In genomic region chr14:70472253-70473159, GRCh38 we compare ENCODE assay signal across 31 cellular contexts.
A peak's percentile ranks its signal among the peaks of the same experiment; 100 is the strongest.
DNase-seq lines count a peak whose midpoint lies in the region; ATAC-seq, FAIRE-seq and TF ChIP-seq lines count a peak whose summit lies in the region.
"Had no signal": no experiment of that assay in that cellular context is flagged by ENCODE, and none has a peak within 500 bp of the region (broad histone marks: within the 10 kb centered on the region; RNA-seq: fewer than 3 reads in every experiment).

No MANE protein-coding gene starts in this region.

- no peaks in the 10 kb centered on the region for H3K4me1 ChIP-seq in MM.1S (ENCODE audit: low read length)
- H3K4me1 ChIP-seq: adrenal gland, colonic mucosa, esophagus muscularis mucosa, SJSA1, upper lobe of left lung had no signal

- H3K9me2 ChIP-seq in MM.1S (replicated peaks; ENCODE audit: insufficient read depth, low read length) = no peaks in the 10 kb centered on the region

- H3F3A ChIP-seq in MM.1S (ENCODE audit: insufficient read depth, low read length) = no peaks in the 10 kb centered on the region

- H3K4me3 ChIP-seq in MM.1S (ENCODE audit: low read length) = no peak overlapping the region
- H3K4me3 ChIP-seq: adrenal gland, colonic mucosa, esophagus muscularis mucosa, hepatocyte, SJSA1, skin epidermis, upper lobe of left lung had no signal

- no peak overlapping the region for H3K9ac ChIP-seq in MM.1S (ENCODE audit: low read length)
- H3K9ac ChIP-seq: KMS-11 had no signal

- H2AFZ ChIP-seq in MM.1S (ENCODE audit: low read length) = no peak overlapping the region
- H2AFZ ChIP-seq: hepatocyte had no signal

- no peaks in the 10 kb centered on the region for H3K36me3 ChIP-seq in MM.1S (replicated peaks; ENCODE audit: insufficient read depth, low read length)
- H3K36me3 ChIP-seq: adrenal gland, colonic mucosa, SJSA1 had no signal

- ATAC-seq in HG03175 (IDR thresholded peaks at IDR 0.05; ENCODE audit: unreplicated experiment) (peak; percentile 39), HG03442 (IDR thresholded peaks at IDR 0.05; ENCODE audit: unreplicated experiment) (no peak)
- ATAC-seq: activated T-cell treated with anti-CD3 and anti-CD28 coated beads, Interleukin-2, amount 50 U/mL, for 4 hours; effector memory CD8-positive, alpha-beta T cell; HCT116; left ventricle myocardium superior; naive thymus-derived CD4-positive, alpha-beta T cell; T-cell had no signal

- no peak for TF ChIP-seq CTCF in MM.1S (IDR thresholded peaks at IDR 0.05; ENCODE audit: low read length)

- FAIRE-seq in colon (lab: Jason Lieb, UNC) = peak; percentile 68
- peak; percentile 78 for FAIRE-seq in urothelium cell line (lab: Jason Lieb, UNC)
- FAIRE-seq: TTC549 had no signal

- H3K27me3 ChIP-seq in MM.1S (replicated peaks; ENCODE audit: insufficient read depth, low read length) = no peaks in the 10 kb centered on the region
- H3K27me3 ChIP-seq: adrenal gland, colonic mucosa, esophagus muscularis mucosa, hepatocyte, SJSA1, upper lobe of left lung had no signal

- no peaks in the 10 kb centered on the region for H3K79me2 ChIP-seq in MM.1S (ENCODE audit: low read length)
- H3K79me2 ChIP-seq: hepatocyte had no signal

- no peak overlapping the region for H3K4me2 ChIP-seq in MM.1S (ENCODE audit: low read depth, low read length)
- H3K4me2 ChIP-seq: hepatocyte, KMS-11 had no signal

- H4K20me1 ChIP-seq in MM.1S (ENCODE audit: insufficient read depth, low read length) = no peaks in the 10 kb centered on the region

- DNase-seq in NOMO-1 treated with DMSO at 0.1 percent for 48 hours (lab: John Stamatoyannopoulos, UW; ENCODE audit: unreplicated experiment) = peak; percentile 62
- DNase-seq in NOMO-1 treated with dmso at 0.1 percent for 144 hours (lab: John Stamatoyannopoulos, UW; ENCODE audit: unreplicated experiment) = no peak
- DNase-seq in urothelium cell line (ENCODE audit: low spot score) = no peak
- no peak for DNase-seq in MM.1S
- DNase-seq in NCI-H2029 (lab: John Stamatoyannopoulos, UW) = no peak
- DNase-seq: activated naive CD4-positive, alpha-beta T cell; activated T-cell treated with anti-CD3 and anti-CD28 coated beads, Interleukin-2, amount 50 U/mL, for 4 hours; adrenal gland; colonic mucosa; DMS79 treated with DMSO at 0.1 percent for 48 hours; effector memory CD8-positive, alpha-beta T cell; foreskin melanocyte; immature natural killer cell; left ventricle myocardium superior; naive thymus-derived CD4-positive, alpha-beta T cell; NCI-H1694 treated with DMSO at 0.1 percent for 48 hours; NCI-H2171 treated with DMSO at 0.1 percent for 48 hours; NCI-H526; nucleus accumbens; T-cell; upper lobe of left lung had no signal

- no peaks in the 10 kb centered on the region for H3K9me3 ChIP-seq in MM.1S (replicated peaks; ENCODE audit: insufficient read depth, low read length)
- H3K9me3 ChIP-seq: adrenal gland, colonic mucosa, esophagus muscularis mucosa, SJSA1, upper lobe of left lung had no signal

- no peak overlapping the region for H3K27ac ChIP-seq in MM.1S (ENCODE audit: low read length)
- H3K27ac ChIP-seq: adrenal gland, colonic mucosa, esophagus muscularis mucosa, hepatocyte, KMS-11, SJSA1, skin epidermis, upper lobe of left lung had no signal
